33 cellular contexts compared by ENCODE assay signal in the genomic region with DNA sequence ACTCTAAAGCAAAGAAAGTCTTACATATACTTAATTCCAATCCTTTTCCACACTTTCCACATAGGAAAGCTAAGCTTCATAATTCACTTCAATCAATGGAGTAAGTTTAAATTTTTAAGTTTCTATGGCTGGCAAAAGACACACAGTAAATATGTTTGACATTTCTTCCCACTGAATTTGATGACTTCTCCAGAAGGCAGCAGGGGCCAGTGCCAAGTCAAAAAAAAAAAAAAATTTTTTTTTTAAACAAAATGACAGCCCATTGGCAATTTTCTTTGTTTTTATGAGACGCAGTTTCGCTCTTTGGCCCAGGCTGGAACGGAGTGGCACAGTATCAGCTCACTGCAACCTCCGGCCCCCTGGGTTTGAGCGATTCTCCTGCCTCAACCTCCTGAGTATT. TPM values are rescaled to one million over a fixed set of nuclear protein-coding genes. Genes with fewer than 3 reads are reported as not detected.
"Had no signal": no experiment of that assay in that cellular context is flagged by ENCODE, and none has a peak within 500 bp of the region (broad histone marks: within the 10 kb centered on the region; RNA-seq: fewer than 3 reads in every experiment).

No MANE protein-coding gene starts in this region.

- H3K27ac Mint-ChIP-seq: activated CD4-positive, alpha-beta T cell treated with anti-CD3 and anti-CD28 coated beads for 36 hours; activated naive CD4-positive, alpha-beta T cell treated with anti-CD3 and anti-CD28 coated beads for 36 hours; activated naive CD8-positive, alpha-beta T cell treated with anti-CD3 and anti-CD28 coated beads for 36 hours; activated T-helper 1 cell treated with anti-CD3 and anti-CD28 coated beads, Interleukin-12 subunit alpha, Interleukin-12 subunit beta, Interleukin-2, Interleukin-4 antibody, amounts not matched to agents 30 ng/mL and 10 ng/mL and 1 ng/mL, durations not matched to agents 14 hours and 24 hours and 36 hours; mesothelial cell of epicardium; naive B cell; nephron progenitor cell; stimulated activated memory B cell treated with anti-CD40 and anti-IgM and Interleukin-4, amounts not matched to agents 10 μg/mL and 1 μg/mL and 100 μg/mL, for 72 hours; stimulated activated naive CD8-positive, alpha-beta T cell treated with anti-CD3 and anti-CD28 coated beads, Interleukin-15, amount 100 ng/mL, for 72 hours; type B pancreatic cell had no signal

- H3K9me3 ChIP-seq: esophagus muscularis mucosa, gastrocnemius medialis, psoas muscle, sigmoid colon, uterus had no signal

- H3K4me3 ChIP-seq: adrenal gland, esophagus muscularis mucosa, gastrocnemius medialis, psoas muscle, sigmoid colon, uterus had no signal

- H3K4me1 ChIP-seq: adrenal gland, gastrocnemius medialis, parathyroid adenoma, psoas muscle, uterus had no signal

- H2AFZ ChIP-seq: parathyroid adenoma had no signal

- H3K27ac ChIP-seq: adrenal gland, brain microvascular endothelial cell, esophagus muscularis mucosa, gastrocnemius medialis, parathyroid adenoma, psoas muscle, sigmoid colon, uterus had no signal

- H3K4me3 Mint-ChIP-seq: activated CD4-positive, alpha-beta T cell treated with anti-CD3 and anti-CD28 coated beads for 36 hours; activated naive CD4-positive, alpha-beta T cell treated with anti-CD3 and anti-CD28 coated beads for 36 hours; activated naive CD8-positive, alpha-beta T cell treated with anti-CD3 and anti-CD28 coated beads for 36 hours; activated T-helper 1 cell treated with anti-CD3 and anti-CD28 coated beads, Interleukin-12 subunit alpha, Interleukin-12 subunit beta, Interleukin-2, Interleukin-4 antibody, amounts not matched to agents 30 ng/mL and 10 ng/mL and 1 ng/mL, durations not matched to agents 14 hours and 24 hours and 36 hours; mesothelial cell of epicardium; naive B cell; nephron progenitor cell; stimulated activated memory B cell treated with anti-CD40 and anti-IgM and Interleukin-4, amounts not matched to agents 10 μg/mL and 1 μg/mL and 100 μg/mL, for 72 hours; stimulated activated naive CD8-positive, alpha-beta T cell treated with anti-CD3 and anti-CD28 coated beads, Interleukin-15, amount 100 ng/mL, for 72 hours; type B pancreatic cell had no signal

- H3K27me3 Mint-ChIP-seq: activated CD4-positive, alpha-beta T cell treated with anti-CD3 and anti-CD28 coated beads for 36 hours; activated naive CD8-positive, alpha-beta T cell treated with anti-CD3 and anti-CD28 coated beads for 36 hours; naive B cell; stimulated activated memory B cell treated with anti-CD40 and anti-IgM and Interleukin-4, amounts not matched to agents 10 μg/mL and 1 μg/mL and 100 μg/mL, for 72 hours; stimulated activated naive CD8-positive, alpha-beta T cell treated with anti-CD3 and anti-CD28 coated beads, Interleukin-15, amount 100 ng/mL, for 72 hours; type B pancreatic cell had no signal

- ATAC-seq: activated CD4-positive, alpha-beta T cell treated with anti-CD3 and anti-CD28 coated beads for 36 hours; gastrocnemius medialis; left colon; psoas muscle; stimulated activated memory B cell treated with anti-CD40 and anti-IgM and Interleukin-4, amounts not matched to agents 10 μg/mL and 1 μg/mL and 100 μg/mL, for 72 hours; stimulated activated naive CD8-positive, alpha-beta T cell treated with anti-CD3 and anti-CD28 coated beads, Interleukin-15, amount 100 ng/mL, for 72 hours had no signal

- DNase-seq: activated CD4-positive, alpha-beta T cell treated with anti-CD3 and anti-CD28 coated beads for 36 hours; activated CD4-positive, CD25-positive, alpha-beta regulatory T cell; activated CD8-positive, alpha-beta memory T cell treated with anti-CD3 and anti-CD28 coated beads for 24 hours; activated effector memory CD4-positive, alpha-beta T cell treated with anti-CD3 and anti-CD28 coated beads, Interleukin-2, amount 50 U/mL, for 16 hours; activated naive CD4-positive, alpha-beta T cell treated with anti-CD3 and anti-CD28 coated beads for 36 hours; activated naive CD8-positive, alpha-beta T cell treated with anti-CD3 and anti-CD28 coated beads for 36 hours; adrenal gland; aorta; brain microvascular endothelial cell; cortex of kidney; gastrocnemius medialis; head of caudate nucleus; hippocampal formation; left colon; mammary epithelial cell; naive B cell; nephron progenitor cell; nucleus accumbens; psoas muscle; sigmoid colon; small intestine; stimulated activated CD4-positive, alpha-beta T cell treated with anti-CD3 and anti-CD28 coated beads, Interleukin-1b, Interleukin-23, amount 100 ng/mL, for 48 hours; stimulated activated CD4-positive, alpha-beta T cell treated with anti-CD3 and anti-CD28 coated beads, Interleukin-4, amount 100 ng/mL, for 4 hours; stimulated activated CD8-positive, alpha-beta memory T cell treated with anti-CD3 and anti-CD28 coated beads, Interleukin-4, amount 100 ng/mL, for 48 hours; stimulated activated naive CD8-positive, alpha-beta T cell treated with anti-CD3 and anti-CD28 coated beads, Interleukin-15, amount 100 ng/mL, for 72 hours; substantia nigra; uterus had no signal

- H3K9ac ChIP-seq: parathyroid adenoma had no signal

- H3K36me3 ChIP-seq: uterus had no signal

- H3K27me3 ChIP-seq: adrenal gland, brain microvascular endothelial cell, esophagus muscularis mucosa, gastrocnemius medialis, sigmoid colon, uterus had no signal

- H3K9me3 Mint-ChIP-seq: activated naive CD4-positive, alpha-beta T cell treated with anti-CD3 and anti-CD28 coated beads for 36 hours; activated naive CD8-positive, alpha-beta T cell treated with anti-CD3 and anti-CD28 coated beads for 36 hours; activated T-helper 1 cell treated with anti-CD3 and anti-CD28 coated beads, Interleukin-12 subunit alpha, Interleukin-12 subunit beta, Interleukin-2, Interleukin-4 antibody, amounts not matched to agents 30 ng/mL and 10 ng/mL and 1 ng/mL, durations not matched to agents 14 hours and 24 hours and 36 hours; mesothelial cell of epicardium; naive B cell; nephron progenitor cell; stimulated activated memory B cell treated with anti-CD40 and anti-IgM and Interleukin-4, amounts not matched to agents 10 μg/mL and 1 μg/mL and 100 μg/mL, for 72 hours; stimulated activated naive CD8-positive, alpha-beta T cell treated with anti-CD3 and anti-CD28 coated beads, Interleukin-15, amount 100 ng/mL, for 72 hours; type B pancreatic cell had no signal

- H3K4me1 Mint-ChIP-seq: activated CD4-positive, alpha-beta T cell treated with anti-CD3 and anti-CD28 coated beads for 36 hours; naive B cell; stimulated activated memory B cell treated with anti-CD40 and anti-IgM and Interleukin-4, amounts not matched to agents 10 μg/mL and 1 μg/mL and 100 μg/mL, for 72 hours; stimulated activated naive CD8-positive, alpha-beta T cell treated with anti-CD3 and anti-CD28 coated beads, Interleukin-15, amount 100 ng/mL, for 72 hours had no signal

RNA-seq across cellular contexts. Expression of a gene that starts 59.1 kb away (rescaled TPM):
- total RNA-seq: left colon, psoas muscle had no signal
- polyA plus RNA-seq: adrenal gland, mammary epithelial cell had no signal
